ENCODE assay signal across 8 cellular contexts in the genomic region with DNA sequence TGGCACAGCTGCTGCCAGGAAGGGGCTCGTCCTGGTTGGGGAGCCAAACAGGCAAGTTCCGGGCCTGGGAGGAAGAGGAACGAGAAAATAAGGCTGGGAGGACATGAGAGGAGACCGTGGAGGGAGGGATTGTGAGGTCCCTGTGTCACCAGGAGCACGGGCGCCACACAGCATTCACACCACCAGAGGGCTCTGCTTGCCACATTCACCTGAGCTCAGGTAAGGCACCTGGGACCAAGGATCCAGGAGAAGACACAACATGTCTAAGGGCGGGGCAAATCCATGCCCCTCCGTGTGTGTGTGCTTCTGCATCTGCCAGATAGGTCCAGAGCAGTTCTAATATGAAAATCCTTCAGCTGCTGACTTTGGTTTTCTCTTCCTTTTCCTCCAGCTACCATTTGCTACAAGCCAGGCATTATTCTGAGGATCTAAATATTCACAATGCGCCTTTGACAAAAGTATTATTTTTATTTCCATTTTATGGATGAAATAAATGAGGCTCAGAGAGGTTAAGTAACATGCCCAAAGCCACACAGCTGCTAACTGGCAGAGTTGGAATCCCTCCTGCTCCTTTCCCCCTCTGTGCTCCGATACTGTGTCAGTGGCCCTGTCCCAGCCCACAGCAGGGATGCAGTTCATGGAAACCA. TPM values are rescaled to one million over a fixed set of nuclear protein-coding genes. Genes with fewer than 3 reads are reported as not detected.
DNase-seq lines count a peak whose midpoint lies in the region; ATAC-seq and TF ChIP-seq lines count a peak whose summit lies in the region.
"Had no signal": no experiment of that assay in that cellular context is flagged by ENCODE, and none has a peak within 500 bp of the region (broad histone marks: within the 10 kb centered on the region; RNA-seq: fewer than 3 reads in every experiment).

No MANE protein-coding gene starts in this region.

- H2AFZ ChIP-seq in OCI-LY7 (ENCODE audit: low read length) = no peak overlapping the region

- H3K27ac ChIP-seq in OCI-LY7 (ENCODE audit: low read depth, low read length, poor library complexity, severe bottlenecking) (no peak overlapping the region), suprapubic skin (no peak overlapping the region)

- H3K4me3 ChIP-seq in OCI-LY7 (ENCODE audit: low read depth, low read length, poor library complexity, severe bottlenecking) = no peak overlapping the region
- H3K4me3 ChIP-seq in suprapubic skin = no peak overlapping the region

- H3K36me3 ChIP-seq in OCI-LY7 (ENCODE audit: insufficient read depth, low read length) = no peaks in the 10 kb centered on the region
- H3K36me3 ChIP-seq in suprapubic skin = peaks cover 4% of the 10 kb centered on the region

- DNase-seq in HK-2 (ENCODE audit: unreplicated experiment) (peak; percentile 54), OCI-LY7 (ENCODE audit: low spot score) (peak; percentile 56), left lobe of liver (ENCODE audit: low spot score) (peak; percentile 64), suprapubic skin (ENCODE audit: low spot score in 2 of 2) (no peak), anterior cingulate cortex (lab: John Stamatoyannopoulos, UW) (no peak)
- DNase-seq in activated naive CD4-positive, alpha-beta T cell treated with anti-CD3 and anti-CD28 coated beads, Interleukin-2, amount 50 U/mL, for 72 hours (ENCODE audit: low spot score in 2 of 2) = peak in 1 of 2 donors; percentile 54

- peaks cover 47% of the 10 kb centered on the region for H3K4me1 ChIP-seq in OCI-LY7 (ENCODE audit: insufficient read depth, low read length, poor library complexity, severe bottlenecking)
- H3K4me1 ChIP-seq in suprapubic skin = peaks cover 41% of the 10 kb centered on the region

- intact Hi-C loops in OCI-LY7 (cut with micrococcal nuclease; ENCODE audit: unreplicated experiment) = no loop called here

- H3K27me3 ChIP-seq in suprapubic skin = no peaks in the 10 kb centered on the region

- no TSS peak for BruUV-seq in OCI-LY7 (replicated peaks; lab: Mats Ljungman, UMichigan)

- no peaks in the 10 kb centered on the region for H4K20me1 ChIP-seq in OCI-LY7 (ENCODE audit: insufficient read depth, low read length)

- TF ChIP-seq POLR2A in suprapubic skin (IDR thresholded peaks at IDR 0.05) = no peak

- no peaks in the 10 kb centered on the region for H3K79me2 ChIP-seq in OCI-LY7 (ENCODE audit: insufficient read depth, low read depth, low read length)

- no peaks in the 10 kb centered on the region for H3K9me3 Mint-ChIP-seq in activated naive CD4-positive, alpha-beta T cell treated with anti-CD3 and anti-CD28 coated beads, Interleukin-2, amount 50 U/mL, for 72 hours

- H3K27ac Mint-ChIP-seq in activated naive CD4-positive, alpha-beta T cell treated with anti-CD3 and anti-CD28 coated beads, Interleukin-2, amount 50 U/mL, for 72 hours = no peak overlapping the region

- H3K4me2 ChIP-seq in OCI-LY7 (ENCODE audit: low read length) = no peak overlapping the region

- TF ChIP-seq CTCF in OCI-LY7 (conservative IDR thresholded peaks at IDR 0.05; ENCODE audit: low read length) (peak; percentile 79), suprapubic skin (IDR thresholded peaks at IDR 0.05) (peak; percentile 34 to 51)

- no peak for TF ChIP-seq EP300 in suprapubic skin (IDR thresholded peaks at IDR 0.05)

- no peaks in the 10 kb centered on the region for H3K9me2 ChIP-seq in OCI-LY7 (ENCODE audit: insufficient read depth, low read length)

- ATAC-seq in activated naive CD4-positive, alpha-beta T cell treated with anti-CD3 and anti-CD28 coated beads, Interleukin-2, amount 50 U/mL, for 72 hours = peak; percentile 38 to 56
- peak; percentile 85 for ATAC-seq in left lobe of liver
- ATAC-seq in HG02884 (IDR thresholded peaks at IDR 0.05; ENCODE audit: unreplicated experiment) = no peak

- 52% methylated on average over 10 of the region's 10 CpGs for WGBS in suprapubic skin

- POLR2A ChIA-PET in OCI-LY7 (lab: Charles Lee) = interaction anchor here (1.0 to 5.4 kb wide), 3 partner anchors 13 to 28 kb away, joined by 3 to 44 read pairs (median 4); partner anchors contain the start of genes RAPGEF3 and SLC48A1

- H3K9me3 ChIP-seq in OCI-LY7 (ENCODE audit: low read length) (no peaks in the 10 kb centered on the region), suprapubic skin (no peaks in the 10 kb centered on the region)

- H3K36me3 Mint-ChIP-seq in activated naive CD4-positive, alpha-beta T cell treated with anti-CD3 and anti-CD28 coated beads, Interleukin-2, amount 50 U/mL, for 72 hours = no peaks in the 10 kb centered on the region

- CTCF ChIA-PET in OCI-LY7 (lab: Charles Lee; ENCODE audit: unreplicated experiment) = interaction anchor here (0.6 to 5.8 kb wide), 7 partner anchors 18 to 94 kb away, joined by 3 to 74 read pairs (median 4); no protein-coding TSS in a partner anchor

RNA-seq across cellular contexts. Expression of gene RAPGEF3, which starts 14.6 kb away (rescaled TPM):
- 0.69 and 0.80 TPM in 2 replicates for total RNA-seq in OCI-LY7 (2014; rRNA removed; shearing (Covaris generic))
- total RNA-seq in OCI-LY7 (2022) = 2.9 and 4.7 TPM in 2 replicates
- total RNA-seq in activated naive CD4-positive, alpha-beta T cell treated with anti-CD3 and anti-CD28 coated beads, Interleukin-2, amount 50 U/mL, for 72 hours = 1 to 10 TPM; 1.1 to 2.7 TPM
- total RNA-seq in left lobe of liver = 2.1 TPM
- total RNA-seq in suprapubic skin = 10 to 100 TPM in 3 of 4 donors, 1 to 10 TPM in 1; 9.3 to 48.9 (median 20.0) TPM

RNA-seq across cellular contexts. Expression of gene ENDOU, which starts 18.8 kb away (rescaled TPM):
- total RNA-seq in OCI-LY7 (2014; rRNA removed; shearing (Covaris generic)) = 0.19 TPM in 1 of 2 replicates, not detected in the other
- 0.55 TPM in 1 of 2 replicates, not detected in the other for total RNA-seq in OCI-LY7 (2022)
- total RNA-seq in activated naive CD4-positive, alpha-beta T cell treated with anti-CD3 and anti-CD28 coated beads, Interleukin-2, amount 50 U/mL, for 72 hours = not detected
- total RNA-seq in left lobe of liver = not detected
- total RNA-seq in suprapubic skin = 10 to 100 TPM in 3 of 4 donors, 1 to 10 TPM in 1; 3.5 to 36.1 (median 20.8) TPM
- total RNA-seq: T-helper 2 cell treated with Interferon-gamma antibody and Interleukin-4, amounts not matched to agents 100 ng/mL and 5 ng/mL, for 36 hours had no signal

RNA-seq across cellular contexts. Expression of gene SLC48A1, which starts 28.9 kb away (rescaled TPM):
- total RNA-seq in OCI-LY7 (2014; rRNA removed; shearing (Covaris generic)) = 3.8 and 9.6 TPM in 2 replicates
- total RNA-seq in OCI-LY7 (2022) = 8.6 and 12.0 TPM in 2 replicates
- total RNA-seq in activated naive CD4-positive, alpha-beta T cell treated with anti-CD3 and anti-CD28 coated beads, Interleukin-2, amount 50 U/mL, for 72 hours = 1 to 10 TPM; 5.2 to 7.4 TPM
- 14.1 TPM for total RNA-seq in left lobe of liver
- 10 to 100 TPM; 38.2 to 53.6 (median 44.7) TPM for total RNA-seq in suprapubic skin

RNA-seq across cellular contexts. Expression of gene RPAP3, which starts 38.3 kb away (rescaled TPM):
- 21.6 and 25.1 TPM in 2 replicates for total RNA-seq in OCI-LY7 (2014; rRNA removed; shearing (Covaris generic))
- total RNA-seq in OCI-LY7 (2022) (52.9 and 53.9 TPM in 2 replicates), left lobe of liver (5.8 TPM), suprapubic skin (10 to 100 TPM; 11.7 to 25.5 (median 19.4) TPM)
- 10 to 100 TPM; 41.7 to 53.9 TPM for total RNA-seq in activated naive CD4-positive, alpha-beta T cell treated with anti-CD3 and anti-CD28 coated beads, Interleukin-2, amount 50 U/mL, for 72 hours

Comparison
In these comparisons a context has a peak if more than half of its experiments do, and no peak if none do; other contexts are left out.
1. DNase-seq: peak in HK-2 (single experiment), OCI-LY7 (single experiment) and left lobe of liver (single experiment); none in suprapubic skin (0 of 2) and anterior cingulate cortex (0 of 58).